ENCODE assay signal across 10 cellular contexts in the genomic region with DNA sequence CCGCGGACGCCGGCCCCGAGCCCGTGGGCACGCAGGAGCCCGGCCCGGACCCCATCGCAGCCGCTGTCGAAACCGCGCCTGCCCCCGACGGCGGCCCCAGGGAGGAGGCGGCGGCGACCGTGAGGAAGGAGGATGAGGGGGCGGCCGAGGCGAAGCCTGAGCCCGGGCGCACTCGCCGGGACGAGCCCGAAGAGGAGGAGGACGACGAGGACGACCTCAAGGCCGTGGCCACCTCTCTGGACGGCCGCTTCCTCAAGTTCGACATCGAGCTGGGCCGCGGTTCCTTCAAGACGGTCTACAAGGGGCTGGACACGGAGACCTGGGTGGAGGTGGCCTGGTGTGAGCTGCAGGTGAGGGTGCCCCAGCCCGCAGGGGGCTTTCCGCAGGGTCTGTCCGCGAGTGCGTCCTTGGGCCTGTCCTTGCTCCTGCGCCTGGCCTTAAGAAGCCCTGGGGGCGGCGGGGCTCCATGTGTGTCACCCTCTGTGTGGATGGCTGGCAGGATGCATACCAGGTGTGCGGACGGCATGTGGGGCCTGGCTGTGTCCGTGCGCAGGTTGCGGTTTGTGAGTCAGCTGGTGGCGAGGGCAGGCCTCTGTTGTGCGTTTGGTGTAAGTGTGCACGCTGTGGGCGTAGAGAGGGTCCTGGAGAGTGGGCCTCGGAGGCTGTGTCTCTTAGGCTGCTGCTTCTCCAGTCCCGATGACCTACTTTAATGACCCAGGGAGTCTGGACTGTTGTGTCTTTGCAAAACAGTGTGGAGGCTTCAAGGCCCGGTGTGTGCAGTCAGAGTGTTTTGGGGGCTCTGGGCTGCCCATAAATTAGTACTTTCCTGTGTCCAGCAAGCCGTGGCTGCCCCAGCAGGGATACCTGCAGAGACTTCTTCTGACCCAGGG. TPM values are rescaled to one million over a fixed set of nuclear protein-coding genes. Genes with fewer than 3 reads are reported as not detected.
DNase-seq lines count a peak whose midpoint lies in the region; ATAC-seq and TF ChIP-seq lines count a peak whose summit lies in the region.
"Had no signal": no experiment of that assay in that cellular context is flagged by ENCODE, and none has a peak within 500 bp of the region (broad histone marks: within the 10 kb centered on the region; RNA-seq: fewer than 3 reads in every experiment).

No MANE protein-coding gene starts in this region.

- no peaks in the 10 kb centered on the region for H3F3A ChIP-seq in neural progenitor cell (ENCODE audit: low read depth)

- peak; percentile 64 for DNase-seq in COLO668 (lab: John Stamatoyannopoulos, UW; ENCODE audit: unreplicated experiment)
- peak in 1 of 2 experiments; percentile 41 for DNase-seq in HAP-1 (ENCODE audit: low spot score in 2 of 2)
- no peak for DNase-seq in effector memory CD8-positive, alpha-beta T cell
- DNase-seq in neural progenitor cell (ENCODE audit: low spot score), result no peak
- no peak for DNase-seq in NCI-H510A treated with DMSO at 0.1 percent for 48 hours (lab: John Stamatoyannopoulos, UW)
- DNase-seq in GM10266 (ENCODE audit: extremely low spot score), result no peak
- DNase-seq: mesenchymal stem cell had no signal

- H3K79me2 ChIP-seq in neural progenitor cell (ENCODE audit: low read depth), result no peaks in the 10 kb centered on the region

- H3K4me1 ChIP-seq in HAP-1 (peaks cover 18% of the 10 kb centered on the region), neural progenitor cell (peaks cover 12% of the 10 kb centered on the region)

- no peak overlapping the region for H3K27ac Mint-ChIP-seq in effector memory CD8-positive, alpha-beta T cell
- no peak overlapping the region for H3K27ac Mint-ChIP-seq in neural progenitor cell
- H3K27ac Mint-ChIP-seq: activated T-helper 2 cell treated with anti-CD3 and anti-CD28 coated beads, Interferon-gamma antibody, Interleukin-2, Interleukin-4, amounts not matched to agents 10 μg/mL and 5 μg/mL and 100 μg/mL, durations not matched to agents 14 hours and 24 hours and 36 hours had no signal

- H3K36me3 ChIP-seq in HAP-1 (replicated peaks) (peaks cover 7% of the 10 kb centered on the region), neural progenitor cell (no peaks in the 10 kb centered on the region)

- no peaks in the 10 kb centered on the region for H3K27me3 ChIP-seq in HAP-1 (ENCODE audit: low read depth)
- H3K27me3 ChIP-seq in neural progenitor cell, result peaks cover 53% of the 10 kb centered on the region

- peak overlapping the region; percentile 85 for H2AFZ ChIP-seq in neural progenitor cell (replicated peaks)

- peaks cover 4 to 9% of the 10 kb centered on the region in 2 donors for H3K4me1 Mint-ChIP-seq in effector memory CD8-positive, alpha-beta T cell (ENCODE audit: low read depth in 2 of 2)
- peaks cover 44% of the 10 kb centered on the region for H3K4me1 Mint-ChIP-seq in neural progenitor cell

- H3K9ac ChIP-seq in neural progenitor cell, result no peak overlapping the region

- H3K9me3 ChIP-seq in HAP-1, result no peaks in the 10 kb centered on the region
- H3K9me3 ChIP-seq in neural progenitor cell (ENCODE audit: low read depth), result no peaks in the 10 kb centered on the region

- TF ChIP-seq CTCF in neural progenitor cell (IDR thresholded peaks at IDR 0.05) (no peak), GM10266 (IDR thresholded peaks at IDR 0.05; ENCODE audit: control insufficient read depth, insufficient read depth, low read depth, missing control alignments) (no peak)

- peak overlapping the region; percentile 98 for H3K4me2 ChIP-seq in neural progenitor cell

- H3K4me3 ChIP-seq in HAP-1 (peak overlapping the region; percentile 36), neural progenitor cell (peak overlapping the region; percentile 69)

- H3K9me3 Mint-ChIP-seq in effector memory CD8-positive, alpha-beta T cell, result no peaks in the 10 kb centered on the region
- peaks cover 4% of the 10 kb centered on the region for H3K9me3 Mint-ChIP-seq in neural progenitor cell
- H3K9me3 Mint-ChIP-seq: activated T-helper 2 cell treated with anti-CD3 and anti-CD28 coated beads, Interferon-gamma antibody, Interleukin-2, Interleukin-4, amounts not matched to agents 10 μg/mL and 5 μg/mL and 100 μg/mL, durations not matched to agents 14 hours and 24 hours and 36 hours had no signal

- H3K36me3 Mint-ChIP-seq in effector memory CD8-positive, alpha-beta T cell (ENCODE audit: insufficient read depth), result no peaks in the 10 kb centered on the region
- peaks cover 6% of the 10 kb centered on the region for H3K36me3 Mint-ChIP-seq in neural progenitor cell

- in situ Hi-C loops in HAP-1 (cut with MboI; ENCODE audit: low sequenced_read_pairs), result no loop called here

- H3K27ac ChIP-seq in neural progenitor cell, result no peak overlapping the region
- H3K27ac ChIP-seq: epithelial cell of prostate had no signal

- H4K20me1 ChIP-seq in neural progenitor cell (ENCODE audit: low read depth), result peaks cover 46% of the 10 kb centered on the region

- ATAC-seq in effector memory CD8-positive, alpha-beta T cell (replicated peaks), result no peak
- no peak for ATAC-seq in esophagus mucosa

- H3K4me3 Mint-ChIP-seq in effector memory CD8-positive, alpha-beta T cell, result peak overlapping the region; percentile 13 to 38
- H3K4me3 Mint-ChIP-seq in neural progenitor cell, result peak overlapping the region; percentile 89

- peaks cover 50 to 76% of the 10 kb centered on the region in 2 donors for H3K27me3 Mint-ChIP-seq in effector memory CD8-positive, alpha-beta T cell
- peaks cover 10% of the 10 kb centered on the region for H3K27me3 Mint-ChIP-seq in neural progenitor cell (ENCODE audit: insufficient read depth, low read depth)

RNA-seq across cellular contexts. Expression of a gene that starts 1.6 kb away (rescaled TPM):
- total RNA-seq in neural progenitor cell (ENCODE audit: low replicate concordance) (6.2 and 16.7 TPM in 2 replicates), esophagus mucosa (0.92 TPM)

RNA-seq across cellular contexts. Expression of a gene that starts 51.5 kb away (rescaled TPM):
- total RNA-seq in neural progenitor cell (ENCODE audit: low replicate concordance) (3.9 and 27.3 TPM in 2 replicates), esophagus mucosa (16.9 TPM)
